2 cellular contexts compared by ENCODE assay signal in genomic region chr9:106888992-106889631, GRCh38.
TF ChIP-seq lines count a peak whose summit lies in the region.

No MANE protein-coding gene starts in this region.

TF ChIP-seq in GM12878, 131 proteins besides CTCF, POLR2A, EP300 and RAD21 (continues in another document):
- TF ChIP-seq BCL11A (IDR thresholded peaks at IDR 0.05; ENCODE audit: low read depth, low read length) (no peak), TCF7 (IDR thresholded peaks at IDR 0.05; ENCODE audit: borderline replicate concordance) (no peak), KLF5 (IDR thresholded peaks at IDR 0.05; ENCODE audit: partially characterized antibody) (no peak), SIN3A (IDR thresholded peaks at IDR 0.05; ENCODE audit: low read depth, low read length) (no peak), ZBTB11 (CRISPR knock-in tag; IDR thresholded peaks at IDR 0.05) (no peak), ZNF592 (IDR thresholded peaks at IDR 0.05) (no peak), RUNX3 (IDR thresholded peaks at IDR 0.05; ENCODE audit: low read length) (no peak), RAD51 (IDR thresholded peaks at IDR 0.05) (no peak), IRF4 (IDR thresholded peaks at IDR 0.05; ENCODE audit: low read depth, low read length) (no peak), EGR1 (IDR thresholded peaks at IDR 0.05; ENCODE audit: borderline replicate concordance in 1 of 2, low read depth in 2 of 2, low read length in 2 of 2) (no peak), SKIL (IDR thresholded peaks at IDR 0.05; ENCODE audit: low read depth, poor library complexity, severe bottlenecking) (no peak), MTA2 (IDR thresholded peaks at IDR 0.05; ENCODE audit: low read depth) (no peak), MLLT1 (IDR thresholded peaks at IDR 0.05) (no peak), MAX (IDR thresholded peaks at IDR 0.05; ENCODE audit: low read depth, low read length) (no peak)

TF ChIP-seq in HEK293T, 16 proteins besides CTCF, POLR2A, EP300 and RAD21:
- no peak for TF ChIP-seq FOXK2 (IDR thresholded peaks at IDR 0.05)
- no peak for TF ChIP-seq TARDBP (IDR thresholded peaks at IDR 0.05)
- no peak for TF ChIP-seq FOXA1 (IDR thresholded peaks at IDR 0.05)
- no peak for TF ChIP-seq SP1 (IDR thresholded peaks at IDR 0.05)
- no peak for TF ChIP-seq CTBP1 (IDR thresholded peaks at IDR 0.05; ENCODE audit: borderline replicate concordance)
- no peak for TF ChIP-seq FOXM1 (IDR thresholded peaks at IDR 0.05; ENCODE audit: borderline replicate concordance)
- TF ChIP-seq BHLHE40 (IDR thresholded peaks at IDR 0.05; ENCODE audit: borderline replicate concordance) = no peak
- no peak for TF ChIP-seq L3MBTL2 (conservative IDR thresholded peaks at IDR 0.05)
